In the genomic region with DNA sequence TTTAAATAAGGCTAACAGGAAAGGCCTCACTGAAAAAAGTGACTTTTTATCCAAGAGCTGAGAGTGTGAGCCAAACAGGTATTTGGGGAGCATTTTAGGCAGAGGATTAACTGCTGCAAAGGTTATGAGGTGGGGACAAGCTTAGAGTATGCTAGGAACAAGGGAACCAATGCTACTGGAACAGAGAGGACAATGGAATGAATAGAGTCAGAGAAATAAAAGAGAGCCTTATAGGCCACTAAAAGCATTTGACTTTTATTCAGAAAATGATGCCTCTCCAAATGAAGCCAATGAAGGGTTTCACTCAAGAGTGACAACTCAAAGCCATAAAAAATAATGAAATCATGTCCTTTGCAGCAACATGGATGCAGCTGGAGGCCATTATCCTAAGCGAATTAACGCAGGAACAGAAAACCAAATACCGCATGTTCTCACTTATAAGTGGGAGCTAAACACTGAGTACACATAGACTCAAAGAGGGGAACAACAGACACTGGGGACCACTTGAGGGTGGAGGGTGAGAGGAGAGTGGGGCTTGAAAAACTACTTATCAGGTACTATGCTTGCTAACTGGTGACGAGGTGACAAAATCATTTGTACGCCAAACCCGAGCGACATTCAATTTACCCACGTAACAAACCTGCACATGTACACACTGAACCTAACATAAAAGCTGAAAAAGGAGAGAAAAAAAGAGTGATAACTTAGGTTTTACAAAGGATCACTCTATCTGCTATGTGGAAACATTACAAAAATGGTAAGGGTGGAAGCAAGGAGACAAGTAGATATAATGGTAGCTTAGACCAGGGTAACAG, we compare ENCODE assay signal across 9 cellular contexts. TPM values are rescaled to one million over a fixed set of nuclear protein-coding genes. Genes with fewer than 3 reads are reported as not detected.
A peak's percentile ranks its signal among the peaks of the same experiment; 100 is the strongest.
DNase-seq lines count a peak whose midpoint lies in the region; ATAC-seq and TF ChIP-seq lines count a peak whose summit lies in the region.
"Had no signal": no experiment of that assay in that cellular context is flagged by ENCODE, and none has a peak within 500 bp of the region (broad histone marks: within the 10 kb centered on the region; RNA-seq: fewer than 3 reads in every experiment).

No MANE protein-coding gene starts in this region.

- H3K9ac ChIP-seq in SK-N-SH = no peak overlapping the region

- ATAC-seq in stimulated activated naive CD8-positive, alpha-beta T cell treated with anti-CD3 and anti-CD28 coated beads, Interleukin-15, Interleukin-2, amounts not matched to agents 100 U/mL and 50 U/mL, for 24 hours = no peak
- ATAC-seq in lower lobe of right lung (peak; percentile 64 to 74), omental fat pad (ENCODE audit: low FRiP score) (no peak)

- peak in 1 of 2 experiments; percentile 46; a peak in 1 of 4 replicates for TF ChIP-seq EP300 in SK-N-SH (IDR thresholded peaks at IDR 0.05; ENCODE audit: borderline replicate concordance in 1 of 2, low read depth in 1 of 2, low read length in 1 of 2)

- H3K4me3 Mint-ChIP-seq in stimulated activated naive CD8-positive, alpha-beta T cell treated with anti-CD3 and anti-CD28 coated beads, Interleukin-15, Interleukin-2, amounts not matched to agents 100 ng/mL and 50 ng/mL, for 24 hours = peak overlapping the region; percentile 67

- no peak overlapping the region for H3K4me3 ChIP-seq in SK-N-SH (ENCODE audit: low read depth in 2 of 2, low read length in 1 of 2)
- H3K4me3 ChIP-seq in lower lobe of right lung = peak overlapping the region; percentile 9

- H3K4me1 ChIP-seq in SK-N-SH (ENCODE audit: control insufficient read depth in 1 of 2, insufficient read depth in 2 of 2, low read depth in 1 of 2, low read length in 1 of 2) = peaks cover 17 to 65% of the 10 kb centered on the region in 2 experiments
- H3K4me1 ChIP-seq in lower lobe of right lung = peaks cover 98% of the 10 kb centered on the region

- peak overlapping the region in 1 of 2 experiments; percentile 57; a peak in 2 of 4 replicates for H3K27ac ChIP-seq in SK-N-SH (ENCODE audit: low read depth in 2 of 2, low read length in 1 of 2)
- H3K27ac ChIP-seq in lower lobe of right lung = no peak overlapping the region

- peaks cover 97% of the 10 kb centered on the region for H3K4me1 Mint-ChIP-seq in stimulated activated naive CD8-positive, alpha-beta T cell treated with anti-CD3 and anti-CD28 coated beads, Interleukin-15, Interleukin-2, amounts not matched to agents 100 ng/mL and 50 ng/mL, for 24 hours (ENCODE audit: low read depth)

- no peak for DNase-seq in stimulated activated naive CD8-positive, alpha-beta T cell treated with anti-CD3 and anti-CD28 coated beads, Interleukin-15, Interleukin-2, amounts not matched to agents 100 U/mL and 50 U/mL, for 24 hours
- no peak for DNase-seq in SK-N-SH
- DNase-seq in lower lobe of right lung = no peak
- no peak for DNase-seq in AG20443 (ENCODE audit: low spot score)
- DNase-seq in iPS-NIHi11 (ENCODE audit: low spot score) = no peak
- DNase-seq in omental fat pad (ENCODE audit: low spot score) = no peak
- no peak for DNase-seq in SK-N-DZ (ENCODE audit: low spot score)
- DNase-seq: stimulated activated CD4-positive, alpha-beta T cell treated with anti-CD3 and anti-CD28 coated beads, Interleukin-4, amount 100 ng/mL, for 1 hour had no signal

- H3K9me3 Mint-ChIP-seq in stimulated activated naive CD8-positive, alpha-beta T cell treated with anti-CD3 and anti-CD28 coated beads, Interleukin-15, Interleukin-2, amounts not matched to agents 100 ng/mL and 50 ng/mL, for 24 hours = no peaks in the 10 kb centered on the region

- intact Hi-C loops in lower lobe of right lung (cut with DNase I) = no loop called here

- 0 out of 2 replicates have a peak overlapping the region, but pooled peaks have one; percentile 5 for H3K4me2 ChIP-seq in SK-N-SH

- H3K79me2 ChIP-seq in SK-N-SH (ENCODE audit: insufficient read depth) = peaks cover 100% of the 10 kb centered on the region

- peaks cover 12% of the 10 kb centered on the region for H3F3A ChIP-seq in SK-N-SH (replicated peaks; ENCODE audit: insufficient read depth)

- H2AFZ ChIP-seq in SK-N-SH (ENCODE audit: low read depth) = no peak overlapping the region

- peaks cover 96% of the 10 kb centered on the region for H4K20me1 ChIP-seq in SK-N-SH (ENCODE audit: insufficient read depth)

- CTCF ChIA-PET in SK-N-SH (lab: Yijun Ruan, JAX) = interaction anchor here (0.9 to 2.1 kb wide), 8 partner anchors 9 to 263 kb away, joined by 3 to 7 read pairs (median 4); a partner anchor contains a TSS

- no peak for TF ChIP-seq RAD21 in SK-N-SH (IDR thresholded peaks at IDR 0.05; ENCODE audit: low read length)

- H3K36me3 ChIP-seq in SK-N-SH (replicated peaks in 1 of 2; ENCODE audit: control insufficient read depth in 1 of 2, insufficient read depth in 2 of 2, low read length in 1 of 2) (peaks cover 0 to 8% of the 10 kb centered on the region in 2 experiments), lower lobe of right lung (no peaks in the 10 kb centered on the region)

- TF ChIP-seq CTCF in SK-N-SH (IDR thresholded peaks at IDR 0.05) (no peak), lower lobe of right lung (IDR thresholded peaks at IDR 0.05) (no peak), omental fat pad (IDR thresholded peaks at IDR 0.05) (no peak)

- H3K27me3 ChIP-seq in SK-N-SH (ENCODE audit: insufficient read depth) (no peaks in the 10 kb centered on the region), lower lobe of right lung (ENCODE audit: low read depth) (no peaks in the 10 kb centered on the region)

- no peaks in the 10 kb centered on the region for H3K27me3 Mint-ChIP-seq in stimulated activated naive CD8-positive, alpha-beta T cell treated with anti-CD3 and anti-CD28 coated beads, Interleukin-15, Interleukin-2, amounts not matched to agents 100 ng/mL and 50 ng/mL, for 24 hours

- H3K27ac Mint-ChIP-seq in stimulated activated naive CD8-positive, alpha-beta T cell treated with anti-CD3 and anti-CD28 coated beads, Interleukin-15, Interleukin-2, amounts not matched to agents 100 ng/mL and 50 ng/mL, for 24 hours = peak overlapping the region; percentile 87

- no peaks in the 10 kb centered on the region for H3K9me2 ChIP-seq in SK-N-SH

- 86% methylated on average over 8 of the region's 8 CpGs for WGBS in SK-N-SH (ENCODE audit: low lambda C conversion rate)

- no peaks in the 10 kb centered on the region for H3K9me3 ChIP-seq in SK-N-SH
- H3K9me3 ChIP-seq in lower lobe of right lung = no peaks in the 10 kb centered on the region

- peaks cover 31% of the 10 kb centered on the region for H3K36me3 Mint-ChIP-seq in stimulated activated naive CD8-positive, alpha-beta T cell treated with anti-CD3 and anti-CD28 coated beads, Interleukin-15, Interleukin-2, amounts not matched to agents 100 ng/mL and 50 ng/mL, for 24 hours (ENCODE audit: low read depth)

- POLR2A ChIA-PET in SK-N-SH (lab: Yijun Ruan, JAX) = interaction anchor here (0.7 to 1.2 kb wide), 2 partner anchors 11 to 87 kb away, joined by 3 to 4 read pairs; a partner anchor contains a TSS

TF ChIP-seq in SK-N-SH, 30 proteins besides CTCF, POLR2A, EP300 and RAD21:
- TF ChIP-seq RFX5 (IDR thresholded peaks at IDR 0.05; ENCODE audit: low read length) (no peak), CHD2 (IDR thresholded peaks at IDR 0.05; ENCODE audit: low read length, partially characterized antibody) (peak; percentile 19), FOSL2 (IDR thresholded peaks at IDR 0.05; ENCODE audit: borderline replicate concordance, low read depth) (no peak), TCF12 (IDR thresholded peaks at IDR 0.05) (no peak), GABPA (IDR thresholded peaks at IDR 0.05; ENCODE audit: low read depth) (no peak), GATA2 (CRISPR knock-in tag; IDR thresholded peaks at IDR 0.05) (no peak; the same call in 1 of the 2 replicates), MEF2A (IDR thresholded peaks at IDR 0.05; ENCODE audit: borderline replicate concordance, low read depth) (no peak)
- TF ChIP-seq, protein P1, sequence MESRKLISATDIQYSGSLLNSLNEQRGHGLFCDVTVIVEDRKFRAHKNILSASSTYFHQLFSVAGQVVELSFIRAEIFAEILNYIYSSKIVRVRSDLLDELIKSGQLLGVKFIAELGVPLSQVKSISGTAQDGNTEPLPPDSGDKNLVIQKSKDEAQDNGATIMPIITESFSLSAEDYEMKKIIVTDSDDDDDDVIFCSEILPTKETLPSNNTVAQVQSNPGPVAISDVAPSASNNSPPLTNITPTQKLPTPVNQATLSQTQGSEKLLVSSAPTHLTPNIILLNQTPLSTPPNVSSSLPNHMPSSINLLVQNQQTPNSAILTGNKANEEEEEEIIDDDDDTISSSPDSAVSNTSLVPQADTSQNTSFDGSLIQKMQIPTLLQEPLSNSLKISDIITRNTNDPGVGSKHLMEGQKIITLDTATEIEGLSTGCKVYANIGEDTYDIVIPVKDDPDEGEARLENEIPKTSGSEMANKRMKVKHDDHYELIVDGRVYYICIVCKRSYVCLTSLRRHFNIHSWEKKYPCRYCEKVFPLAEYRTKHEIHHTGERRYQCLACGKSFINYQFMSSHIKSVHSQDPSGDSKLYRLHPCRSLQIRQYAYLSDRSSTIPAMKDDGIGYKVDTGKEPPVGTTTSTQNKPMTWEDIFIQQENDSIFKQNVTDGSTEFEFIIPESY (IDR thresholded peaks at IDR 0.05; ENCODE audit: borderline replicate concordance, low read depth) = no peak
TF ChIP-seq in SK-N-SH: peak in this region for 1.

RNA-seq across cellular contexts. Expression of a gene that starts 11.1 kb away (rescaled TPM):
- polyA plus RNA-seq in SK-N-SH (2012; rRNA removed) = 41.7 and 46.7 TPM in 2 replicates
- polyA plus RNA-seq in SK-N-SH (2012; cell fraction: cytosol; rRNA removed) = 65.9 and 99.4 TPM in 2 replicates
- 14.6 and 20.7 TPM in 2 replicates for polyA plus RNA-seq in SK-N-SH (2012; cell fraction: nucleus; rRNA removed)
- total RNA-seq in lower lobe of right lung (205 TPM), omental fat pad (100 to 1,000 TPM; 216 to 385 (median 283) TPM)
- 90.1 and 103 TPM in 2 replicates for polyA plus RNA-seq in SK-N-DZ (2014; cell fraction: cytosol; rRNA removed)
- polyA plus RNA-seq in SK-N-DZ (2014; cell fraction: nucleus; rRNA removed) = 42.2 and 59.1 TPM in 2 replicates

Comparison
In these comparisons a context has a peak if more than half of its experiments do, and no peak if none do; other contexts are left out.
1. ATAC-seq: peak in lower lobe of right lung (2 of 2); none in stimulated activated naive CD8-positive, alpha-beta T cell treated with anti-CD3 and anti-CD28 coated beads, Interleukin-15, Interleukin-2, amounts not matched to agents 100 U/mL and 50 U/mL, for 24 hours (single experiment) and omental fat pad (single experiment).